In genomic region chr16:28927815-28928214, GRCh38 we compare ENCODE assay signal across 22 cellular contexts. TPM values are rescaled to one million over a fixed set of nuclear protein-coding genes. Genes with fewer than 3 reads are reported as not detected.
DNase-seq lines count a peak whose midpoint lies in the region; ATAC-seq and TF ChIP-seq lines count a peak whose summit lies in the region.
"Had no signal": no experiment of that assay in that cellular context is flagged by ENCODE, and none has a peak within 500 bp of the region (broad histone marks: within the 10 kb centered on the region; RNA-seq: fewer than 3 reads in every experiment).

No MANE protein-coding gene starts in this region.

- H3K4me1 ChIP-seq in BLaER1 treated with 17β-estradiol and CSF1 and Interleukin-3, amounts not matched to agents 10 nM and 100 nM = peaks cover 45 to 72% (median 65%) of the 10 kb centered on the region in 10 experiments

- POLR2A ChIA-PET in WTC11 (lab: Charles Lee) = no interaction called here

- H3K4me3 Mint-ChIP-seq in WTC11 = no peak overlapping the region
- no peak overlapping the region for H3K4me3 Mint-ChIP-seq in stimulated activated memory B cell treated with anti-CD40 and anti-IgM and Interleukin-4, amounts not matched to agents 10 μg/mL and 1 μg/mL and 100 μg/mL, for 72 hours
- H3K4me3 Mint-ChIP-seq in endothelial cell (ENCODE audit: unreplicated experiment) = no peak overlapping the region
- H3K4me3 Mint-ChIP-seq: HFFc6; T-helper 1 cell treated with Interleukin-12 subunit alpha and Interleukin-12 subunit beta and Interleukin-4 antibody, amounts not matched to agents 30 μg/mL and 1 μg/mL, for 36 hours had no signal

- peak; percentile 18 for DNase-seq in ELF-1 (ENCODE audit: low read depth, low spot score)
- no peak for DNase-seq in WTC11 (ENCODE audit: low spot score)
- DNase-seq in endothelial cell (ENCODE audit: low spot score) = no peak
- no peak for DNase-seq in H4 (ENCODE audit: low spot score)
- DNase-seq: EL, H7, HFFc6, NCI-H1694, NCI-H2081, NCI-H2171, NCI-H345, NCI-H526, PC-3, RPMI8226, SHP77 had no signal

- no peaks in the 10 kb centered on the region for H3K9me3 ChIP-seq in BLaER1 treated with 17β-estradiol and CSF1 and Interleukin-3, amounts not matched to agents 10 nM and 100 nM (replicated peaks in 1 of 11)

- peaks cover 3% of the 10 kb centered on the region; the same call in 1 of the 2 replicates for H3K27me3 Mint-ChIP-seq in WTC11 (ENCODE audit: low read depth)
- no peaks in the 10 kb centered on the region for H3K27me3 Mint-ChIP-seq in stimulated activated memory B cell treated with anti-CD40 and anti-IgM and Interleukin-4, amounts not matched to agents 10 μg/mL and 1 μg/mL and 100 μg/mL, for 72 hours
- H3K27me3 Mint-ChIP-seq in endothelial cell (ENCODE audit: unreplicated experiment) = peaks cover 7% of the 10 kb centered on the region

- CTCF ChIA-PET in WTC11 (lab: Charles Lee) = no interaction called here

- peak overlapping the region in 7 of 11 experiments; percentile 17 to 97 (median 46); a peak in 12 of 22 replicates for H3K4me2 ChIP-seq in BLaER1 treated with 17β-estradiol and CSF1 and Interleukin-3, amounts not matched to agents 10 nM and 100 nM
- H3K4me2 ChIP-seq: KMS-11 had no signal

- H3K27ac ChIP-seq in BLaER1 treated with 17β-estradiol and CSF1 and Interleukin-3, amounts not matched to agents 10 nM and 100 nM = peak overlapping the region in 2 of 11 experiments; percentile 23 to 94; a peak in 2 of 22 replicates
- H3K27ac ChIP-seq: KMS-11 had no signal

- H3K9ac ChIP-seq in BLaER1 treated with 17β-estradiol and CSF1 and Interleukin-3, amounts not matched to agents 10 nM and 100 nM = peak overlapping the region in 2 of 11 experiments; percentile 2 to 3; a peak in 1 of 22 replicates
- H3K9ac ChIP-seq: KMS-11 had no signal

- H3K9me3 Mint-ChIP-seq in WTC11 = no peaks in the 10 kb centered on the region
- no peaks in the 10 kb centered on the region for H3K9me3 Mint-ChIP-seq in stimulated activated memory B cell treated with anti-CD40 and anti-IgM and Interleukin-4, amounts not matched to agents 10 μg/mL and 1 μg/mL and 100 μg/mL, for 72 hours
- no peaks in the 10 kb centered on the region for H3K9me3 Mint-ChIP-seq in endothelial cell (ENCODE audit: unreplicated experiment)
- H3K9me3 Mint-ChIP-seq: HFFc6; T-helper 1 cell treated with Interleukin-12 subunit alpha and Interleukin-12 subunit beta and Interleukin-4 antibody, amounts not matched to agents 30 μg/mL and 1 μg/mL, for 36 hours had no signal

- H3K36me3 Mint-ChIP-seq in WTC11 (no peaks in the 10 kb centered on the region), endothelial cell (ENCODE audit: low read depth, unreplicated experiment) (peaks cover 4% of the 10 kb centered on the region)
- peaks cover 12% of the 10 kb centered on the region for H3K36me3 Mint-ChIP-seq in stimulated activated memory B cell treated with anti-CD40 and anti-IgM and Interleukin-4, amounts not matched to agents 10 μg/mL and 1 μg/mL and 100 μg/mL, for 72 hours

- 0 out of 2 replicates have a peak overlapping the region, but pooled peaks have one; percentile 1 for H3K27ac Mint-ChIP-seq in WTC11
- peak overlapping the region; percentile 42 for H3K27ac Mint-ChIP-seq in stimulated activated memory B cell treated with anti-CD40 and anti-IgM and Interleukin-4, amounts not matched to agents 10 μg/mL and 1 μg/mL and 100 μg/mL, for 72 hours
- H3K27ac Mint-ChIP-seq in endothelial cell (ENCODE audit: unreplicated experiment) = no peak overlapping the region
- H3K27ac Mint-ChIP-seq: HFFc6; T-helper 1 cell treated with Interleukin-12 subunit alpha and Interleukin-12 subunit beta and Interleukin-4 antibody, amounts not matched to agents 30 μg/mL and 1 μg/mL, for 36 hours had no signal

- peaks cover 0 to 17% (median 0%) of the 10 kb centered on the region in 11 experiments; a peak in 6 of 22 replicates for H4K20me1 ChIP-seq in BLaER1 treated with 17β-estradiol and CSF1 and Interleukin-3, amounts not matched to agents 10 nM and 100 nM

- TF ChIP-seq CTCF in WTC11 (IDR thresholded peaks at IDR 0.05) (no peak), endothelial cell (IDR thresholded peaks at IDR 0.05; ENCODE audit: unreplicated experiment) (no peak)

- H3K4me3 ChIP-seq in BLaER1 treated with 17β-estradiol and CSF1 and Interleukin-3, amounts not matched to agents 10 nM and 100 nM = no peak overlapping the region

- ATAC-seq in WTC11 = no peak
- ATAC-seq in stimulated activated memory B cell treated with anti-CD40 and anti-IgM and Interleukin-4, amounts not matched to agents 10 μg/mL and 1 μg/mL and 100 μg/mL, for 72 hours = no peak
- ATAC-seq in HG03460 (IDR thresholded peaks at IDR 0.05; ENCODE audit: unreplicated experiment) = no peak
- ATAC-seq: PC-3 had no signal

- no peaks in the 10 kb centered on the region for H3K27me3 ChIP-seq in BLaER1 treated with 17β-estradiol and CSF1 and Interleukin-3, amounts not matched to agents 10 nM and 100 nM

- H3K36me3 ChIP-seq in BLaER1 treated with 17β-estradiol and CSF1 and Interleukin-3, amounts not matched to agents 10 nM and 100 nM = peaks cover 0 to 7% (median 0%) of the 10 kb centered on the region in 11 experiments; a peak in 11 of 22 replicates

- H3K4me1 Mint-ChIP-seq in WTC11 (peaks cover 17% of the 10 kb centered on the region), endothelial cell (ENCODE audit: unreplicated experiment) (peaks cover 11% of the 10 kb centered on the region)
- H3K4me1 Mint-ChIP-seq in stimulated activated memory B cell treated with anti-CD40 and anti-IgM and Interleukin-4, amounts not matched to agents 10 μg/mL and 1 μg/mL and 100 μg/mL, for 72 hours = peaks cover 46% of the 10 kb centered on the region

TF ChIP-seq in WTC11, 78 proteins besides CTCF, POLR2A, EP300 and RAD21 (continues in another document):
- TF ChIP-seq TEAD1 (CRISPR knock-in tag; IDR thresholded peaks at IDR 0.05) (no peak), ZNF232 (CRISPR knock-in tag; IDR thresholded peaks at IDR 0.05) (no peak), AR (CRISPR knock-in tag; IDR thresholded peaks at IDR 0.05) (no peak), NFYB (CRISPR knock-in tag; conservative IDR thresholded peaks at IDR 0.05; ENCODE audit: low read depth) (no peak), E2F1 (CRISPR knock-in tag; IDR thresholded peaks at IDR 0.05) (no peak), HMGA2 (CRISPR knock-in tag; IDR thresholded peaks at IDR 0.05) (no peak), ZBTB43 (CRISPR knock-in tag; IDR thresholded peaks at IDR 0.05) (no peak), ESRRA (CRISPR knock-in tag; IDR thresholded peaks at IDR 0.05; ENCODE audit: borderline replicate concordance) (no peak)

RNA-seq across cellular contexts. Expression of gene RABEP2, which starts 2.8 kb away (rescaled TPM):
- total RNA-seq in WTC11 (2021) (16.5 to 24.0 TPM (median 22.6 TPM) in 3 replicates), endothelial cell (ENCODE audit: unreplicated experiment) (16.0 TPM)
- total RNA-seq in H4 (2014; rRNA removed; shearing (Covaris generic)) = 13.7 and 31.9 TPM in 2 replicates

RNA-seq across cellular contexts. Expression of gene CD19, which starts 4.0 kb away (rescaled TPM):
- total RNA-seq in WTC11 (2021) (0.90 to 2.5 TPM (median 2.5 TPM) in 3 replicates), endothelial cell (ENCODE audit: unreplicated experiment) (not detected)
- total RNA-seq in H4 (2014; rRNA removed; shearing (Covaris generic)) = not detected in 2 replicates
- total RNA-seq: A673, HFFc6, MCF 10A, PC-3 had no signal

RNA-seq across cellular contexts. Expression of gene NFATC2IP, which starts 22.9 kb away (rescaled TPM):
- 60.7 to 66.6 TPM (median 64.0 TPM) in 3 replicates for total RNA-seq in WTC11 (2021)
- 61.0 TPM for total RNA-seq in endothelial cell (ENCODE audit: unreplicated experiment)
- total RNA-seq in H4 (2014; rRNA removed; shearing (Covaris generic)) = 9.9 and 12.7 TPM in 2 replicates

RNA-seq across cellular contexts. Expression of gene SPNS1, which starts 46.8 kb away (rescaled TPM):
- 52.4 to 64.4 TPM (median 54.0 TPM) in 3 replicates for total RNA-seq in WTC11 (2021)
- 68.4 TPM for total RNA-seq in endothelial cell (ENCODE audit: unreplicated experiment)
- total RNA-seq in H4 (2014; rRNA removed; shearing (Covaris generic)) = 16.6 and 22.1 TPM in 2 replicates

RNA-seq across cellular contexts. Expression of gene ATP2A1, which starts 49.5 kb away (rescaled TPM):
- 4.7 to 6.4 TPM (median 5.6 TPM) in 3 replicates for total RNA-seq in WTC11 (2021)
- total RNA-seq in endothelial cell (ENCODE audit: unreplicated experiment) = 1.9 TPM
- 0.04 TPM in 1 of 2 replicates, not detected in the other for total RNA-seq in H4 (2014; rRNA removed; shearing (Covaris generic))
